26 cellular contexts compared by ENCODE assay signal in genomic region chr12:101929365-101930041, GRCh38.
DNase-seq lines count a peak whose midpoint lies in the region; ATAC-seq lines count a peak whose summit lies in the region.
"Had no signal": no experiment of that assay in that cellular context is flagged by ENCODE, and none has a peak within 500 bp of the region (broad histone marks: within the 10 kb centered on the region; RNA-seq: fewer than 3 reads in every experiment).

No MANE protein-coding gene starts in this region.

- no peaks in the 10 kb centered on the region for H3K27me3 Mint-ChIP-seq in memory B cell
- H3K27me3 Mint-ChIP-seq: activated CD8-positive, alpha-beta memory T cell treated with anti-CD3 and anti-CD28 coated beads, Interleukin-2, amount 10 ng/mL, durations not matched to agents 7 days and 5 days; activated naive CD8-positive, alpha-beta T cell had no signal

- H3K9me3 Mint-ChIP-seq in memory B cell = peaks cover 6% of the 10 kb centered on the region
- H3K9me3 Mint-ChIP-seq: activated CD4-positive, alpha-beta T cell treated with anti-CD3 and anti-CD28 coated beads, Interleukin-2, amount 10 ng/mL, durations not matched to agents 24 days and 14 days; activated T-helper 1 cell treated with anti-CD3 and anti-CD28 coated beads, Interleukin-12 subunit alpha, Interleukin-12 subunit beta, Interleukin-2, Interleukin-4 antibody, amounts not matched to agents 30 ng/mL and 10 ng/mL and 1 ng/mL, durations not matched to agents 14 hours and 24 hours and 36 hours; central memory CD8-positive, alpha-beta T cell; type B pancreatic cell had no signal

- no peak overlapping the region for H3K4me3 Mint-ChIP-seq in memory B cell
- H3K4me3 Mint-ChIP-seq: activated CD4-positive, alpha-beta T cell treated with anti-CD3 and anti-CD28 coated beads, Interleukin-2, amount 10 ng/mL, durations not matched to agents 24 days and 14 days; activated CD8-positive, alpha-beta memory T cell treated with anti-CD3 and anti-CD28 coated beads, Interleukin-2, amount 10 ng/mL, durations not matched to agents 7 days and 5 days; activated naive CD8-positive, alpha-beta T cell; activated T-helper 1 cell treated with anti-CD3 and anti-CD28 coated beads, Interleukin-12 subunit alpha, Interleukin-12 subunit beta, Interleukin-2, Interleukin-4 antibody, amounts not matched to agents 30 ng/mL and 10 ng/mL and 1 ng/mL, durations not matched to agents 14 hours and 24 hours and 36 hours; central memory CD8-positive, alpha-beta T cell; HFFc6; type B pancreatic cell had no signal

- H3K4me1 Mint-ChIP-seq in memory B cell = peaks cover 43% of the 10 kb centered on the region

- peaks cover 3% of the 10 kb centered on the region for H3K36me3 Mint-ChIP-seq in memory B cell
- H3K36me3 Mint-ChIP-seq: activated naive CD8-positive, alpha-beta T cell; type B pancreatic cell had no signal

- ATAC-seq in GM18511 (IDR thresholded peaks at IDR 0.05; ENCODE audit: unreplicated experiment) (peak; percentile 28), HG02642 (IDR thresholded peaks at IDR 0.05; ENCODE audit: poor library complexity, unreplicated experiment) (peak; percentile 32), memory B cell (ENCODE audit: low read depth) (no peak)
- ATAC-seq: activated CD8-positive, alpha-beta memory T cell treated with anti-CD3 and anti-CD28 coated beads, Interleukin-2, amount 10 ng/mL, durations not matched to agents 7 days and 5 days; heart left ventricle; left colon had no signal

- peak overlapping the region; percentile 75 for H3K27ac Mint-ChIP-seq in memory B cell
- H3K27ac Mint-ChIP-seq: activated CD4-positive, alpha-beta T cell treated with anti-CD3 and anti-CD28 coated beads, Interleukin-2, amount 10 ng/mL, durations not matched to agents 24 days and 14 days; activated CD8-positive, alpha-beta memory T cell treated with anti-CD3 and anti-CD28 coated beads, Interleukin-2, amount 10 ng/mL, durations not matched to agents 7 days and 5 days; activated naive CD8-positive, alpha-beta T cell; activated T-helper 1 cell treated with anti-CD3 and anti-CD28 coated beads, Interleukin-12 subunit alpha, Interleukin-12 subunit beta, Interleukin-2, Interleukin-4 antibody, amounts not matched to agents 30 ng/mL and 10 ng/mL and 1 ng/mL, durations not matched to agents 14 hours and 24 hours and 36 hours; HFFc6; type B pancreatic cell had no signal

- intact Hi-C loops in posterior cingulate gyrus (cut with DNase I) = loop anchor here (10.0 kb wide), 1 partner anchor 835 kb away; no protein-coding TSS in a partner anchor

- H3K4me3 ChIP-seq in GM08714 (ENCODE audit: low read length) = peak overlapping the region; percentile 34; the same call in 1 of the 2 replicates
- H3K4me3 ChIP-seq: heart left ventricle had no signal

- DNase-seq in memory B cell (ENCODE audit: low spot score in 2 of 2) = no peak
- no peak for DNase-seq in NCI-H2081 treated with DMSO at 0.1 percent for 48 hours (lab: John Stamatoyannopoulos, UW)
- DNase-seq in NCI-H1092 (lab: John Stamatoyannopoulos, UW) = no peak
- no peak for DNase-seq in NCI-H345 treated with DMSO at 0.1 percent for 48 hours (lab: John Stamatoyannopoulos, UW; ENCODE audit: unreplicated experiment)
- DNase-seq in posterior cingulate gyrus = no peak
- DNase-seq: ACHN; activated CD4-positive, alpha-beta T cell treated with anti-CD3 and anti-CD28 coated beads, Interleukin-2, amount 10 ng/mL, durations not matched to agents 24 days and 14 days; activated CD8-positive, alpha-beta memory T cell treated with anti-CD3 and anti-CD28 coated beads, Interleukin-2, amount 10 ng/mL, durations not matched to agents 7 days and 5 days; Calu3; heart left ventricle; HFFc6; left colon; mesenchymal stem cell; NCI-H1436; NCI-H524; occipital lobe; SK-N-SH; stimulated activated CD4-positive, alpha-beta T cell treated with anti-CD3 and anti-CD28 coated beads, Interleukin-4, amount 100 ng/mL, for 1 hour; T-helper 2 cell had no signal
